8 cellular contexts compared by ENCODE assay signal in the genomic region with DNA sequence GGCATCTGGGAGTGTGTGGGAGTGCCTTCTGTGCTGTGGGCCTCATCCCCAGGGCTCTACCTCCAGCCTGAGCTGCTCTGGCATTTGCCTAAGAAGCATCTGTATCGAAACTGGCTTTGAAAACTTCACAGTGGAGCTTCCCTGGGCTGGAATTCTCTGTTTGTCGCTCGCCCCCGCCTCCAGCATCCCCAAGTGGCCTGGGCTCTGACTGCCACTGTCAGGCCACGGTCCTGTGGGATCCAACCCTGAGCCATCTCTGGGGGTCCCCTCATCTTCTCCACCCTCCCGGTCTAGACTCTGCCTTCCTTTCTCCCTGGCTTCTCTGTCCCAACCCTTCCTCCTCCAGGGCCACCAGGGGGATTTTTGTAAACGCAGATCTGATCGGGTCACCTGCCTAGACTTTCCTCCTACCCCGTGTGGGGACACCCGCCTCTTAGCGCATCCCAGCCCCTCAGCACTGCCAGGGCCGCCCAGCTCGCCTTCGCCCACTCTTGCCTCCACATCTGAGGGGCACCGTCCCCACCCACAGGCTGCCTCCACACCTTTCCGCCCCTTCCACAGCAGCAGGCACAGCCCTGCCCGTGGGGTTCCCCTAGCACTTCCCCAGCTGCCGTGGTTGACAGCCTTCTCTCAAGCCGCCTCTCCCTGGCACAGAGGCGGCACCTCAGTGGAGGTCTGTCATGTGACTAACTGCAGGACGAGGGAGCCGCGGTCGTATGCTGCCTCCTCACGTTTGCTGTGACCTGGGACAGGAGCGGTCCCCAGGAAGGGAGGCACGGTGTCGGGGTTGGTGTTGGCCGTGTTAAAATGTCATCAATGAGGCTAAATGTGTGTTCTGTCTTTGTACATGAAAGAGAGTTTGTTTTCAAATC. TPM values are rescaled to one million over a fixed set of nuclear protein-coding genes. Genes with fewer than 3 reads are reported as not detected.
A peak's percentile ranks its signal among the peaks of the same experiment; 100 is the strongest.
DNase-seq lines count a peak whose midpoint lies in the region; ATAC-seq and TF ChIP-seq lines count a peak whose summit lies in the region.

No MANE protein-coding gene starts in this region.

- peak; percentile 19 for TF ChIP-seq CTCF in AG09309 (IDR thresholded peaks at IDR 0.05; ENCODE audit: control insufficient read depth, insufficient read depth, low read depth, low read length, missing control alignments)
- TF ChIP-seq CTCF in Peyer's patch (IDR thresholded peaks at IDR 0.05): peak in 5 of 6 experiments; percentile 29 to 51 (median 45)

- ATAC-seq in GM19397 (IDR thresholded peaks at IDR 0.05; ENCODE audit: unreplicated experiment) (peak; percentile 73), GM19467 (IDR thresholded peaks at IDR 0.05; ENCODE audit: unreplicated experiment) (no peak)

- no peak for TF ChIP-seq POLR2A in Peyer's patch (IDR thresholded peaks at IDR 0.05)

- H3K27me3 ChIP-seq in Peyer's patch: no peaks in the 10 kb centered on the region

- H3K36me3 ChIP-seq in Peyer's patch: no peaks in the 10 kb centered on the region

- H3K4me3 ChIP-seq in AG09309 (ENCODE audit: control insufficient read depth, low read depth, low read length) (no peak overlapping the region), Peyer's patch (peak overlapping the region in 1 of 4 donors; percentile 12)

- H3K27ac ChIP-seq in Peyer's patch: no peak overlapping the region

- DNase-seq in AG09309 (ENCODE audit: low read depth) (no peak), Peyer's patch (peak; percentile 71 to 88 (median 81)), kidney glomerular epithelial cell (lab: John Stamatoyannopoulos, UW) (peak; percentile 14), GOT3 (lab: John Stamatoyannopoulos, UW) (no peak)
- peak; percentile 76 for DNase-seq in activated naive CD4-positive, alpha-beta T cell treated with anti-CD3 and anti-CD28 coated beads, Interleukin-2, amount 50 U/mL, for 16 hours
- DNase-seq in stimulated activated CD4-positive, alpha-beta T cell treated with anti-CD3 and anti-CD28 coated beads, TNF-alpha, amount 100 ng/mL, for 48 hours (ENCODE audit: low read depth in 3 of 3): peak; percentile 48 to 63 (median 55)

- no peaks in the 10 kb centered on the region for H3K9me3 ChIP-seq in Peyer's patch

- peaks cover 0 to 11% (median 5%) of the 10 kb centered on the region in 4 donors for H3K4me1 ChIP-seq in Peyer's patch

RNA-seq across cellular contexts. Expression of a gene that starts 12.0 kb away (rescaled TPM):
- 10 to 100 TPM in 3 of 4 donors, 1 to 10 TPM in 1; 5.6 to 16.2 (median 13.6) TPM for total RNA-seq in Peyer's patch

RNA-seq across cellular contexts. Expression of a gene that starts 15.8 kb away (rescaled TPM):
- not detected for total RNA-seq in Peyer's patch

RNA-seq across cellular contexts. Expression of a gene that starts 26.9 kb away (rescaled TPM):
- total RNA-seq in Peyer's patch: 100 to 1,000 TPM in 2 of 4 donors, 10 to 100 TPM in 2; 27.2 to 116 (median 101) TPM

RNA-seq across cellular contexts. Expression of a gene that starts 27.0 kb away (rescaled TPM):
- 10 to 100 TPM in 1 of 4 donors, 1 to 10 TPM in 3; 1.4 to 13.2 (median 3.7) TPM for total RNA-seq in Peyer's patch

RNA-seq across cellular contexts. Expression of a gene that starts 33.3 kb away (rescaled TPM):
- 100 to 1,000 TPM in 1 of 4 donors, 10 to 100 TPM in 3; 56.0 to 173 (median 83.8) TPM for total RNA-seq in Peyer's patch

Comparison
In these comparisons a context has a peak if more than half of its experiments do, and no peak if none do; other contexts are left out.
1. DNase-seq: peak in Peyer's patch (3 of 3), activated naive CD4-positive, alpha-beta T cell treated with anti-CD3 and anti-CD28 coated beads, Interleukin-2, amount 50 U/mL, for 16 hours (single experiment), kidney glomerular epithelial cell (single experiment) and stimulated activated CD4-positive, alpha-beta T cell treated with anti-CD3 and anti-CD28 coated beads, TNF-alpha, amount 100 ng/mL, for 48 hours (3 of 3); none in AG09309 (single experiment) and GOT3 (single experiment).